8 cellular contexts compared by ENCODE assay signal in the genomic region with DNA sequence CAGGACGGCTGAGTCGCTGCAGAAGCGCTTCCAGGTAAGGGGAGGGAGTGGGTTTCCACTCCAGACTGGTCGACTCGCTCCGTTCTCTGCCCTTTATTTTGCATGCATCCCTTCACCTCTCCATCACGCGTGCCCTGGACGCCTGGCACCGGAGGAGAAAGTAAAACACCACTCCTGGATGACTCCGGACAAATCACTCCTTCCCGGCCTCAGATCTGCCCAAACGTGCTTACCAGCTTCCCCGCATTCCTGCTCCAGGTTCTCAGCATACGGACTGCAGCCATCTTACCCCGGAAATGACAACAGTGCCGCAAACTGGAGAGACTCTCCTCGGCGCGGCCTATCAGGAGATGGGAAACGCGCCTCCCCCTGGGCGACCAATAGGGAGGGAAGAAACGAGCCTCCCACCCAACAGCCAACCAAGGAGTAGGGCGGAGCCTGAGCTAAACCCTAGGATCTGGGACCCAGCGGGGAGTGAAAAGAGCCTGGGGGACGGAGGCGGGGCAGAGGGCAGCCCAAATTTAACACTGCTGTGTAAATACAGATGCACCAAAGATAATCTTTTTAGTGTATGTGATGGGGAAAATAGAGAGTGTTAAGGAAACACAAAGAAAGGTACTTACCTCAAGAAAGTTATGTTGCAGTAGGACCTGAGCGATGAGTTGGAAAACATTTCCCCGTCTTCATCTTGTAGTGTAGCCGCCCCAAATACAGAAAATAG. TPM values are rescaled to one million over a fixed set of nuclear protein-coding genes. Genes with fewer than 3 reads are reported as not detected.
DNase-seq lines count a peak whose midpoint lies in the region; ATAC-seq and TF ChIP-seq lines count a peak whose summit lies in the region.

TSS of gene DBT (minus strand) at position 298 of the 721 bp plus-strand sequence. CDS start at position 284, 14 bp downstream.

- H3K4me1 ChIP-seq in right cardiac atrium (ENCODE audit: control insufficient read depth, insufficient read depth, low read length): peaks cover 5% of the 10 kb centered on the region
- peaks cover 19% of the 10 kb centered on the region for H3K4me1 ChIP-seq in vagina

- 1% methylated on average over 31 of the region's 31 CpGs for WGBS in right cardiac atrium

- peak within 1 kb of the TSS; percentile 94 for H3K27ac ChIP-seq in angular gyrus (ENCODE audit: low read depth, low read length)
- H3K27ac ChIP-seq in right cardiac atrium (ENCODE audit: low read length): peak within 1 kb of the TSS; percentile 97
- H3K27ac ChIP-seq in vagina: peak within 1 kb of the TSS; percentile 82

- peak in 1 of 2 donors; percentile 49 for TF ChIP-seq POLR2A in vagina (IDR thresholded peaks at IDR 0.05)

- H3K27me3 ChIP-seq in right cardiac atrium (ENCODE audit: control insufficient read depth, insufficient read depth) (no peaks in the 10 kb centered on the region), vagina (no peaks in the 10 kb centered on the region)

- no peaks in the 10 kb centered on the region for H3K36me3 ChIP-seq in vagina

- intact Hi-C loops in right cardiac atrium (cut with DNase I) (no loop called here), vagina (cut with DNase I) (no loop called here)

- no peaks in the 10 kb centered on the region for H3K9me3 ChIP-seq in right cardiac atrium (ENCODE audit: control insufficient read depth, low read length)
- no peaks in the 10 kb centered on the region for H3K9me3 ChIP-seq in vagina

- TF ChIP-seq CTCF in vagina (IDR thresholded peaks at IDR 0.05): no peak

- ATAC-seq in GM18499 (IDR thresholded peaks at IDR 0.05; ENCODE audit: insufficient read depth, unreplicated experiment) (peak; percentile 99), HG02938 (IDR thresholded peaks at IDR 0.05; ENCODE audit: unreplicated experiment) (peak; percentile 100), right cardiac atrium (peak; percentile 100)

- DNase-seq in NCI-H187 (lab: John Stamatoyannopoulos, UW) (peak; percentile 53 to 90), T-helper 2 cell (peak; percentile 70 to 97 (median 88)), right cardiac atrium (peak; percentile 95 to 97 (median 97)), pulmonary artery endothelial cell (ENCODE audit: low read depth, low spot score) (peak; percentile 83), vagina (ENCODE audit: extremely low spot score in 2 of 2) (peak; percentile 97 to 99)

- H3K4me3 ChIP-seq in right cardiac atrium (ENCODE audit: low read length) (peak within 1 kb of the TSS; percentile 91), vagina (peak within 1 kb of the TSS; percentile 90 to 94)

RNA-seq across cellular contexts. Expression of gene DBT, which starts in this region (rescaled TPM):
- total RNA-seq in right cardiac atrium (10 to 100 TPM; 17.0 to 28.4 (median 21.6) TPM), pulmonary artery endothelial cell (5.3 and 7.4 TPM in 2 replicates), vagina (7.4 TPM)
- 6.3 TPM for polyA plus RNA-seq in right cardiac atrium

Comparison
In these comparisons a context has a peak if more than half of its experiments do, and no peak if none do; other contexts are left out.
1. Peak in every context shown above with its lines: DNase-seq, ATAC-seq, H3K4me3 ChIP-seq and H3K27ac ChIP-seq.